ENCODE assay signal across 30 cellular contexts in genomic region chr4:185899833-185900232, GRCh38.
"Had no signal": no experiment of that assay in that cellular context is flagged by ENCODE, and none has a peak within 500 bp of the region (broad histone marks: within the 10 kb centered on the region; RNA-seq: fewer than 3 reads in every experiment).

No MANE protein-coding gene starts in this region.

- ATAC-seq: activated CD4-positive, alpha-beta T cell treated with anti-CD3 and anti-CD28 coated beads for 36 hours; activated CD8-positive, alpha-beta memory T cell treated with anti-CD3 and anti-CD28 coated beads, Interleukin-2, amount 10 ng/mL, durations not matched to agents 7 days and 5 days; activated CD8-positive, alpha-beta T cell treated with anti-CD3 and anti-CD28 coated beads, Interleukin-2, amount 10 ng/mL, durations not matched to agents 7 days and 5 days; activated naive CD4-positive, alpha-beta T cell treated with anti-CD3 and anti-CD28 coated beads, Interleukin-2, amount 50 U/mL, for 72 hours; body of pancreas had no signal

- H3K27ac ChIP-seq: body of pancreas, brain microvascular endothelial cell, breast epithelium, VCaP had no signal

- H3K4me3 ChIP-seq: adrenal gland, body of pancreas, breast epithelium had no signal

- H3K9me3 ChIP-seq: adrenal gland, body of pancreas, breast epithelium had no signal

- H3K4me1 ChIP-seq: adrenal gland, body of pancreas, breast epithelium had no signal

- DNase-seq: activated B cell treated with CpG ODN at 0.5 μM for 24 hours; activated CD4-positive, alpha-beta memory T cell treated with anti-CD3 and anti-CD28 coated beads, Interleukin-2, amount 10 ng/mL, durations not matched to agents 7 days and 5 days; activated CD4-positive, alpha-beta T cell treated with anti-CD3 and anti-CD28 coated beads for 1 hour; activated CD4-positive, alpha-beta T cell treated with anti-CD3 and anti-CD28 coated beads for 36 hours; activated CD4-positive, alpha-beta T cell treated with anti-CD3 and anti-CD28 coated beads for 48 hours; activated CD4-positive, alpha-beta T cell treated with anti-CD3 and anti-CD28 coated beads, Interleukin-2, amount 10 ng/mL, durations not matched to agents 7 days and 5 days; activated CD4-positive, alpha-beta T cell treated with anti-CD3 and anti-CD28 coated beads, Interleukin-2, amount 50 U/mL, for 48 hours; activated CD8-positive, alpha-beta memory T cell treated with anti-CD3 and anti-CD28 coated beads for 24 hours; activated CD8-positive, alpha-beta memory T cell treated with anti-CD3 and anti-CD28 coated beads, Interleukin-2, amount 10 ng/mL, durations not matched to agents 7 days and 5 days; activated CD8-positive, alpha-beta memory T cell treated with anti-CD3 and anti-CD28 coated beads, Interleukin-2, amount 50 U/mL, for 48 hours; activated CD8-positive, alpha-beta T cell treated with anti-CD3 and anti-CD28 coated beads, Interleukin-2, amount 10 ng/mL, durations not matched to agents 7 days and 5 days; activated effector memory CD4-positive, alpha-beta T cell treated with Interleukin-2 at 50 U/mL for 16 hours; activated gamma-delta T cell; activated naive CD4-positive, alpha-beta T cell treated with anti-CD3 and anti-CD28 coated beads, Interleukin-2, amount 10 ng/mL, durations not matched to agents 7 days and 5 days; activated naive CD4-positive, alpha-beta T cell treated with Interleukin-2 at 50 U/mL for 16 hours; activated naive CD8-positive, alpha-beta T cell treated with anti-CD3 and anti-CD28 coated beads for 36 hours; activated T-cell treated with anti-CD3 and anti-CD28 coated beads, Interleukin-2, amount 50 U/mL, for 24 hours; activated T-cell treated with anti-CD3 and anti-CD28 coated beads, Interleukin-2, amount 50 U/mL, for 48 hours; adrenal gland; amniotic stem cell; aorta; body of pancreas; brain microvascular endothelial cell; central memory CD4-positive, alpha-beta T cell; T-helper 1 cell; T-helper 2 cell; T-helper 9 cell had no signal

- H3K36me3 ChIP-seq: adrenal gland, brain microvascular endothelial cell, breast epithelium had no signal

- H3K27me3 ChIP-seq: adrenal gland, body of pancreas, brain microvascular endothelial cell, breast epithelium had no signal
